Comparison of ENCODE assay signal across 21 cellular contexts in the genomic region with DNA sequence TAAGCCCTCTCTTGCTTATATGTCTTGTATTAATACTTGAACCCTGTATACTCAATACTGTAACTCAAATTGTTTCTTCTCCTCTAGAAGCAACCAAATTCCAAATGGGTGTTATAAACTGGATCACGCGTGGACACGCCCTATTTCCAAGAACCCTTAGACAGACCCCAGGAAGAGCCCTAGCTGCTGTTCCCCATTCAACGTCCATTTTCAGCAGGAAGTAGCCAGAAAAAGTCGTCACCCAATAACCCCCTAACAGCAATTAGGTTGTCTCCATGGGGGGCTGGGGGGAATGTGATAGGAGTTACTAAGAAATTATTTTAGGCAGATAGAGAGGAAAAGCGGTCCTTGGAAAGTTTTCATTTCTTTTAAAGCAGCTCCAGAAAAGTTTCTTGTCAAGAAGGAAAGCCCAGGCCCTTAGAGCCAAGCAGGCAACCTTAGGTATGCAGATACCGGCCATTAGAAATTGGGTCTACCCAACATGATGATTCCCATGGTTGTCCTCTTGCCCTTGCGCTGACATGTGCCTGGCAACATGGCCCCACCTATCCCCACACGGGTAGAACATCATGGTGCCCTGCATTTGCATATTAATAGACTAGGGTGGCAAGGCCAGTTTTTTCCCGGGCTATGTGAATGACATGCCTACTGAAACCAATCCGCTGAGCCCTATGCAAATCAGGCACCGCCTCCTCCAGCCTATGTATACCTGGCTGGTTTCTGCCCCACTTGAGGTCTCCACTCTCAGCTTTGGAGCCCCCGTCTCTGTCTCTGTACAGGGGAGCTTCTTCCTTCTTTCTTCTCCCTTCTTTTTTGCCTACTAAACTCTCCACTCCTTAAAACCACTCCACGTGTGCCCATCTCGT. TPM values are rescaled to one million over a fixed set of nuclear protein-coding genes. Genes with fewer than 3 reads are reported as not detected.
DNase-seq lines count a peak whose midpoint lies in the region; ATAC-seq and TF ChIP-seq lines count a peak whose summit lies in the region.
"Had no signal": no experiment of that assay in that cellular context is flagged by ENCODE, and none has a peak within 500 bp of the region (broad histone marks: within the 10 kb centered on the region; RNA-seq: fewer than 3 reads in every experiment).

No MANE protein-coding gene starts in this region.

- no peak overlapping the region for H2BK5ac ChIP-seq in trophoblast cell (ENCODE audit: low read depth, low read length, poor library complexity)

- WGBS in trophoblast cell (ENCODE audit: extremely low coverage, insufficient coverage, insufficient read length): no CpG with 5 or more reads among the region's 15 CpGs
- WGBS in spleen, 5 donors: 90 to 93% (median 92%) methylated on average over 14 to 15 of the region's 15 CpGs

- H3K4me1 ChIP-seq in DOHH2 (ENCODE audit: control insufficient read depth, low read length) (peaks cover 61% of the 10 kb centered on the region), trophoblast cell (ENCODE audit: control insufficient read depth in 1 of 2, insufficient read depth in 2 of 2, low read length in 2 of 2) (peaks cover 0 to 3% of the 10 kb centered on the region in 2 experiments), spleen (peaks cover under 1 to 37% (median 26%) of the 10 kb centered on the region in 6 donors)

- H3K27ac ChIP-seq in DOHH2 (ENCODE audit: low read depth, low read length): peak overlapping the region; percentile 65
- H3K27ac ChIP-seq in VCaP: peak overlapping the region; percentile 98
- no peak overlapping the region for H3K27ac ChIP-seq in trophoblast cell (ENCODE audit: low read depth, low read length)
- H3K27ac ChIP-seq in spleen: no peak overlapping the region
- H3K27ac ChIP-seq: coronary artery, right lobe of liver, tibial nerve had no signal

- H2AK5ac ChIP-seq in trophoblast cell (ENCODE audit: low read length): no peak overlapping the region

- DNase-seq in NCI-H1048 (lab: John Stamatoyannopoulos, UW) (peak; percentile 86), trophoblast cell (no peak), spleen (no peak), AG08395 (ENCODE audit: low spot score) (no peak), C1 segment of cervical spinal cord (lab: John Stamatoyannopoulos, UW) (no peak)
- DNase-seq: activated CD4-positive, alpha-beta T cell treated with anti-CD3 and anti-CD28 coated beads for 48 hours; activated naive CD8-positive, alpha-beta T cell treated with anti-CD3 and anti-CD28 coated beads, Interleukin-2, amount 50 U/mL, for 24 hours; AML-193; kidney; naive B cell; NCI-H1436; NCI-H446; right lobe of liver; stimulated activated naive CD4-positive, alpha-beta T cell treated with Interleukin-2 at 50 U/mL for 16 hours; SW 1271 had no signal

- no peak overlapping the region for H3K9ac ChIP-seq in trophoblast cell (ENCODE audit: low read length)

- no peak overlapping the region for H2AFZ ChIP-seq in trophoblast cell (ENCODE audit: insufficient read depth, low read length, poor library complexity)

- H4K12ac ChIP-seq in trophoblast cell (ENCODE audit: low read depth, low read length): no peak overlapping the region

- H3K23ac ChIP-seq in trophoblast cell (ENCODE audit: low read length): no peak overlapping the region

- no peaks in the 10 kb centered on the region for H3K9me2 ChIP-seq in DOHH2 (replicated peaks; ENCODE audit: control insufficient read depth, low read length)

- H3K4me2 ChIP-seq in DOHH2 (ENCODE audit: low read length): peak overlapping the region; percentile 77
- H3K4me2 ChIP-seq in trophoblast cell (ENCODE audit: low read length): peak overlapping the region; percentile 11

- no peak overlapping the region for H3K18ac ChIP-seq in trophoblast cell (ENCODE audit: low read length)

- H3K9me3 ChIP-seq in DOHH2 (ENCODE audit: control insufficient read depth, insufficient read depth, low read length) (no peaks in the 10 kb centered on the region), trophoblast cell (ENCODE audit: insufficient read depth, low read depth, low read length) (no peaks in the 10 kb centered on the region), spleen (no peaks in the 10 kb centered on the region)
- H3K9me3 ChIP-seq: right lobe of liver, tibial nerve had no signal

- peak overlapping the region; percentile 42 for H2BK12ac ChIP-seq in trophoblast cell (ENCODE audit: low read length)

- H3K36me3 ChIP-seq in DOHH2 (ENCODE audit: control insufficient read depth, low read length): peaks cover 5% of the 10 kb centered on the region; the same call in 1 of the 2 replicates
- no peaks in the 10 kb centered on the region for H3K36me3 ChIP-seq in trophoblast cell (ENCODE audit: control insufficient read depth in 1 of 2, insufficient read depth in 2 of 2, low read length in 2 of 2)
- no peaks in the 10 kb centered on the region for H3K36me3 ChIP-seq in spleen
- H3K36me3 ChIP-seq: right lobe of liver, tibial nerve had no signal

- TF ChIP-seq POLR2A in spleen (IDR thresholded peaks at IDR 0.05): no peak

- H3K4ac ChIP-seq in trophoblast cell (ENCODE audit: low read depth, low read length): no peak overlapping the region

- H3K27me3 ChIP-seq in DOHH2 (ENCODE audit: control insufficient read depth, low read length): no peaks in the 10 kb centered on the region
- no peaks in the 10 kb centered on the region for H3K27me3 ChIP-seq in trophoblast cell (ENCODE audit: insufficient read depth, low read length)
- no peaks in the 10 kb centered on the region for H3K27me3 ChIP-seq in spleen (replicated peaks in 1 of 7)
- H3K27me3 ChIP-seq: right lobe of liver, tibial nerve had no signal

- H2BK120ac ChIP-seq in trophoblast cell (ENCODE audit: insufficient read depth, low read length, poor library complexity): no peak overlapping the region

- H3K79me2 ChIP-seq in DOHH2 (ENCODE audit: control insufficient read depth, low read length): peaks cover 25% of the 10 kb centered on the region
- peaks cover 10% of the 10 kb centered on the region for H3K79me2 ChIP-seq in trophoblast cell (ENCODE audit: control insufficient read depth, insufficient read depth, low read length, poor library complexity)

- H3K79me1 ChIP-seq in trophoblast cell (ENCODE audit: low read length): peaks cover 14% of the 10 kb centered on the region

- H3F3A ChIP-seq in DOHH2 (ENCODE audit: control insufficient read depth, insufficient read depth): peaks cover 9% of the 10 kb centered on the region; the same call in 1 of the 2 replicates

- no peak for ATAC-seq in GM21529 (IDR thresholded peaks at IDR 0.05; ENCODE audit: unreplicated experiment)
- ATAC-seq: activated naive CD8-positive, alpha-beta T cell treated with anti-CD3 and anti-CD28 coated beads, Interleukin-2, amount 50 U/mL, for 24 hours; GM12878; right lobe of liver had no signal

- H4K91ac ChIP-seq in trophoblast cell (ENCODE audit: low read depth, low read length): no peak overlapping the region

- TF ChIP-seq CTCF in DOHH2 (IDR thresholded peaks at IDR 0.05; ENCODE audit: low read depth, low read length, poor library complexity, severe bottlenecking) (no peak), VCaP (conservative IDR thresholded peaks at IDR 0.05) (no peak), spleen (IDR thresholded peaks at IDR 0.05 in 8 of 11, conservative IDR thresholded peaks at IDR 0.05 in 3 of 11) (no peak)

- intact Hi-C loops in spleen (cut with DNase I; ENCODE audit: low total_unique reads): no loop called here

- no peaks in the 10 kb centered on the region; the same call in 1 of the 2 replicates for H4K20me1 ChIP-seq in DOHH2 (ENCODE audit: control insufficient read depth, insufficient read depth, low read depth, low read length)

- no peak overlapping the region for H4K8ac ChIP-seq in trophoblast cell (ENCODE audit: low read depth, low read length)

- peak overlapping the region; percentile 79 for H3K4me3 ChIP-seq in DOHH2 (ENCODE audit: low read length)
- no peak overlapping the region for H3K4me3 ChIP-seq in trophoblast cell (ENCODE audit: low read depth, low read length)
- H3K4me3 ChIP-seq in spleen: no peak overlapping the region
- H3K4me3 ChIP-seq: coronary artery, GM12878, right lobe of liver, tibial nerve had no signal

- no peak overlapping the region for H3K14ac ChIP-seq in trophoblast cell (ENCODE audit: low read length)

RNA-seq across cellular contexts. Expression of a gene that starts 4.0 kb away (rescaled TPM):
- polyA plus RNA-seq in trophoblast cell (2013): 93.3 and 100 TPM in 2 replicates
- total RNA-seq in spleen: 100 to 1,000 TPM; 159 to 218 (median 199) TPM
- 10 to 100 TPM; 63.4 to 73.4 (median 64.8) TPM for polyA plus RNA-seq in spleen

Comparison
In these comparisons a context has a peak if more than half of its experiments do, and no peak if none do; other contexts are left out.
1. H3K27ac ChIP-seq: peak in DOHH2 (single experiment) and VCaP (single experiment); none in trophoblast cell (single experiment) and spleen (0 of 8).